In the genomic region with DNA sequence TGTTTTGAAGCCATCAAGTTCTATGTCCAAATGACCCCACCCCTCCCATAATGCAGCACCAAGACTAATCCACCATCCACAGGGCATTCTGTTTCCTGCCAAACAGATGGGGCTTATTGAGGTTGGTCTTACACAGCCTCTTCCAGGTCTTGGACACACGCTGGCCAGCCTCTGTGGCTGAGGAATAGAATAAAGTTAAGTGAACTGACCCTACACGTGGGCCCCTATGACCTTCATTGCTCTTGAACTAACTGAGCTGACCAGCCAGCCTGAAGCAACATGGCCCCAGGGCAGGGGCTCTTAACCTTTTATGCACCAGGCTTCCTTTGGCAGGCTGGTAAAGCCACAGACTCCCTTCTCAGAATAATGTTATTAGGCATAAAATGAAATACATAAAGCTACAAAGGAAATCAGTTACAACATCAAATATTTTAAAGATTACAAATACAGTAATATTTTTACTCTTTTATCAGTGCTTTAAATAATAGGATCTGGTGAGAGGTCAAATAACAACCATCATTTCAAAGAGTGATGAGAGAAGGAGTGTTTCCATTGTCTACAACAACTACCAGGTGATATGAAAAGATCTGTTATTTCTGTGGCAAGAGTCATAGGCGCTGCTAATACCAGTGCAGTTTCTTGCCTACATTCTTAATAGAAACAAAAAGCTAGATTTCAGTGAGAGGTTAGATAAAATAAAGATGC, we compare ENCODE assay signal across 9 cellular contexts.
DNase-seq lines count a peak whose midpoint lies in the region; ATAC-seq and TF ChIP-seq lines count a peak whose summit lies in the region.
"Had no signal": no experiment of that assay in that cellular context is flagged by ENCODE, and none has a peak within 500 bp of the region (broad histone marks: within the 10 kb centered on the region; RNA-seq: fewer than 3 reads in every experiment).

No MANE protein-coding gene starts in this region.

- H3K27me3 Mint-ChIP-seq in activated CD8-positive, alpha-beta T cell treated with anti-CD3 and anti-CD28 coated beads, Interleukin-2, amount 10 ng/mL, durations not matched to agents 7 days and 5 days (ENCODE audit: low read depth): no peaks in the 10 kb centered on the region

- POLR2A ChIA-PET in activated CD8-positive, alpha-beta T cell treated with anti-CD3 and anti-CD28 coated beads, Interleukin-2, amount 10 ng/mL, durations not matched to agents 7 days and 5 days (lab: Charles Lee): no interaction called here
- POLR2A ChIA-PET in RWPE1 (lab: Yijun Ruan, JAX; ENCODE audit: low non-redundant PET): no interaction called here

- no peak for TF ChIP-seq CTCF in RWPE1 (conservative IDR thresholded peaks at IDR 0.05; ENCODE audit: low read depth)

- H3K27ac Mint-ChIP-seq in activated CD8-positive, alpha-beta T cell treated with anti-CD3 and anti-CD28 coated beads, Interleukin-2, amount 10 ng/mL, durations not matched to agents 7 days and 5 days: peak overlapping the region; percentile 89
- H3K27ac Mint-ChIP-seq: H9 had no signal

- H3K4me1 Mint-ChIP-seq in activated CD8-positive, alpha-beta T cell treated with anti-CD3 and anti-CD28 coated beads, Interleukin-2, amount 10 ng/mL, durations not matched to agents 7 days and 5 days (ENCODE audit: low read depth): peaks cover 19% of the 10 kb centered on the region
- H3K4me1 Mint-ChIP-seq: H9 had no signal

- no peaks in the 10 kb centered on the region for H3K9me3 Mint-ChIP-seq in activated CD8-positive, alpha-beta T cell treated with anti-CD3 and anti-CD28 coated beads, Interleukin-2, amount 10 ng/mL, durations not matched to agents 7 days and 5 days (ENCODE audit: insufficient read depth)
- H3K9me3 Mint-ChIP-seq: H9 had no signal

- H3K27me3 ChIP-seq in layer of hippocampus (ENCODE audit: control insufficient read depth, insufficient read depth, low read length): no peaks in the 10 kb centered on the region

- no peak for DNase-seq in activated CD8-positive, alpha-beta T cell treated with anti-CD3 and anti-CD28 coated beads, Interleukin-2, amount 10 ng/mL, durations not matched to agents 7 days and 5 days
- peak in 4 of 49 donors; percentile 9 to 35 (median 24) for DNase-seq in substantia nigra (lab: John Stamatoyannopoulos, UW)
- DNase-seq in NCI-H2171 (lab: John Stamatoyannopoulos, UW): no peak
- DNase-seq in RWPE1 (ENCODE audit: low spot score): no peak
- DNase-seq: H9, Karpas-422 had no signal

- H3K36me3 Mint-ChIP-seq in activated CD8-positive, alpha-beta T cell treated with anti-CD3 and anti-CD28 coated beads, Interleukin-2, amount 10 ng/mL, durations not matched to agents 7 days and 5 days (ENCODE audit: low read depth): peaks cover 11% of the 10 kb centered on the region

- peak overlapping the region; percentile 5 for H3K27ac ChIP-seq in layer of hippocampus (ENCODE audit: low read depth, low read length)
- peak overlapping the region; percentile 2 for H3K27ac ChIP-seq in substantia nigra (ENCODE audit: low read depth, low read length, poor library complexity, severe bottlenecking)
- no peak overlapping the region for H3K27ac ChIP-seq in RWPE1

- H3K4me3 Mint-ChIP-seq in activated CD8-positive, alpha-beta T cell treated with anti-CD3 and anti-CD28 coated beads, Interleukin-2, amount 10 ng/mL, durations not matched to agents 7 days and 5 days: no peak overlapping the region
- H3K4me3 Mint-ChIP-seq: H9 had no signal

- ATAC-seq in HG02763 (IDR thresholded peaks at IDR 0.05; ENCODE audit: unreplicated experiment) (peak; percentile 19), HG03571 (IDR thresholded peaks at IDR 0.05; ENCODE audit: unreplicated experiment) (no peak)
- ATAC-seq in activated CD8-positive, alpha-beta T cell treated with anti-CD3 and anti-CD28 coated beads, Interleukin-2, amount 10 ng/mL, durations not matched to agents 7 days and 5 days: peak; percentile 39

- CTCF ChIA-PET in activated CD8-positive, alpha-beta T cell treated with anti-CD3 and anti-CD28 coated beads, Interleukin-2, amount 10 ng/mL, durations not matched to agents 7 days and 5 days (lab: Charles Lee): interaction anchor here (2.1 to 2.2 kb wide), 2 partner anchors 196 to 198 kb away, joined by 5 to 6 read pairs; no protein-coding TSS in a partner anchor
- CTCF ChIA-PET in RWPE1 (lab: Yijun Ruan, JAX): no interaction called here
